1 cellular context compared by ENCODE assay signal in genomic region chr11:119121008-119121810, GRCh38.
TF ChIP-seq lines count a peak whose summit lies in the region.

Gene HINFP (plus strand): TSS chr11:119121580. CDS start chr11:119126945, 5,365 bp downstream.

TF ChIP-seq in HepG2, 621 proteins besides CTCF, POLR2A, EP300 and RAD21 (continued from another document and continues in another):
- TF ChIP-seq MAX (IDR thresholded peaks at IDR 0.05) (peak; percentile 99), CEBPG (CRISPR knock-in tag; IDR thresholded peaks at IDR 0.05) (peak; percentile 25; the same call in 1 of the 2 replicates), BATF2 (CRISPR knock-in tag; IDR thresholded peaks at IDR 0.05) (0 out of 2 replicates have a peak, but pooled peaks have one; percentile 47), E2F2 (CRISPR knock-in tag; IDR thresholded peaks at IDR 0.05; ENCODE audit: borderline replicate concordance) (no peak), FOXO1 (CRISPR knock-in tag; IDR thresholded peaks at IDR 0.05) (peak; percentile 34; the same call in 1 of the 2 replicates), ZNF580 (CRISPR knock-in tag; IDR thresholded peaks at IDR 0.05; ENCODE audit: borderline replicate concordance, low read depth) (peak; percentile 62; the same call in 1 of the 2 replicates), TFDP1 (CRISPR knock-in tag; IDR thresholded peaks at IDR 0.05; ENCODE audit: borderline replicate concordance) (peak; percentile 91; the same call in 1 of the 2 replicates), ATF1 (CRISPR knock-in tag; IDR thresholded peaks at IDR 0.05) (peak; percentile 40; the same call in 1 of the 2 replicates), DRAP1 (CRISPR knock-in tag; IDR thresholded peaks at IDR 0.05) (peak; percentile 80), ZNF343 (CRISPR knock-in tag; IDR thresholded peaks at IDR 0.05) (peak; percentile 64; the same call in 1 of the 2 replicates), KLF15 (CRISPR knock-in tag; IDR thresholded peaks at IDR 0.05; ENCODE audit: borderline replicate concordance) (no peak; the same call in 1 of the 2 replicates), TFDP2 (CRISPR knock-in tag; IDR thresholded peaks at IDR 0.05) (peak; percentile 82), ZNF576 (CRISPR knock-in tag; IDR thresholded peaks at IDR 0.05) (no peak), ZNF777 (CRISPR knock-in tag; IDR thresholded peaks at IDR 0.05) (peak; percentile 73; the same call in 1 of the 2 replicates), TAF1 (CRISPR knock-in tag; IDR thresholded peaks at IDR 0.05) (peak; percentile 69), ZNF883 (CRISPR knock-in tag; IDR thresholded peaks at IDR 0.05; ENCODE audit: not compliant biosample characterization) (peak; percentile 36), ZNF614 (CRISPR knock-in tag; IDR thresholded peaks at IDR 0.05; ENCODE audit: borderline replicate concordance) (peak; percentile 48; the same call in 1 of the 2 replicates), SP4 (CRISPR knock-in tag; IDR thresholded peaks at IDR 0.05) (peak; percentile 94), PAWR (CRISPR knock-in tag; IDR thresholded peaks at IDR 0.05; ENCODE audit: borderline replicate concordance) (no peak), ZNF234 (CRISPR knock-in tag; conservative IDR thresholded peaks at IDR 0.05) (no peak), KLF11 (CRISPR knock-in tag; IDR thresholded peaks at IDR 0.05) (peak; percentile 60; the same call in 1 of the 2 replicates), ZFP36L1 (CRISPR knock-in tag; IDR thresholded peaks at IDR 0.05) (no peak), ZFY (CRISPR knock-in tag; IDR thresholded peaks at IDR 0.05) (peak; percentile 86), EEA1 (CRISPR knock-in tag; IDR thresholded peaks at IDR 0.05; ENCODE audit: borderline replicate concordance) (peak; percentile 72; the same call in 1 of the 2 replicates), THYN1 (CRISPR knock-in tag; IDR thresholded peaks at IDR 0.05; ENCODE audit: borderline replicate concordance, low read depth) (peak; percentile 79; the same call in 1 of the 2 replicates), ZNF780A (CRISPR knock-in tag; IDR thresholded peaks at IDR 0.05) (no peak), ZSCAN9 (CRISPR knock-in tag; IDR thresholded peaks at IDR 0.05; ENCODE audit: borderline replicate concordance) (0 out of 2 replicates have a peak, but pooled peaks have one; percentile 26), RELA (CRISPR knock-in tag; IDR thresholded peaks at IDR 0.05) (no peak), EED (CRISPR knock-in tag; IDR thresholded peaks at IDR 0.05) (0 out of 2 replicates have a peak, but pooled peaks have one; percentile 78), PAXIP1 (CRISPR knock-in tag; conservative IDR thresholded peaks at IDR 0.05) (peak; percentile 30; the same call in 1 of the 2 replicates), CENPBD1 (CRISPR knock-in tag; IDR thresholded peaks at IDR 0.05; ENCODE audit: borderline replicate concordance, low read depth) (no peak; the same call in 1 of the 2 replicates), XRCC5 (optimal IDR thresholded peaks at IDR 0.05; ENCODE audit: low read length) (peak; percentile 14), FOXK2 (IDR thresholded peaks at IDR 0.05) (peak; percentile 69; the same call in 1 of the 2 replicates), NFYC (CRISPR knock-in tag; IDR thresholded peaks at IDR 0.05) (peak; percentile 95), U2AF2 (IDR thresholded peaks at IDR 0.05; ENCODE audit: low read depth, low read length) (peak; percentile 65; the same call in 1 of the 2 replicates), RFX3 (CRISPR knock-in tag; IDR thresholded peaks at IDR 0.05) (peak; percentile 50; the same call in 1 of the 2 replicates), HBP1 (CRISPR knock-in tag; IDR thresholded peaks at IDR 0.05; ENCODE audit: low read depth) (peak; percentile 33; the same call in 1 of the 2 replicates), ZBTB2 (CRISPR knock-in tag; IDR thresholded peaks at IDR 0.05; ENCODE audit: low read depth) (no peak), SRF (IDR thresholded peaks at IDR 0.05; ENCODE audit: low read depth, low read length) (no peak), RXRB (CRISPR knock-in tag; IDR thresholded peaks at IDR 0.05; ENCODE audit: borderline replicate concordance) (peak; percentile 36), NONO (IDR thresholded peaks at IDR 0.05) (no peak), NONO (CRISPR knock-in tag; conservative IDR thresholded peaks at IDR 0.05) (peak; percentile 51; the same call in 1 of the 2 replicates), HES4 (CRISPR knock-in tag; IDR thresholded peaks at IDR 0.05; ENCODE audit: borderline replicate concordance) (peak; percentile 68; the same call in 1 of the 2 replicates), CBX1 (IDR thresholded peaks at IDR 0.05; ENCODE audit: low read depth) (peak; percentile 51), MXD3 (CRISPR knock-in tag; IDR thresholded peaks at IDR 0.05) (peak; percentile 87; the same call in 1 of the 2 replicates), BRD4 (CRISPR knock-in tag; IDR thresholded peaks at IDR 0.05) (0 out of 2 replicates have a peak, but pooled peaks have one; percentile 31), ZSCAN12 (CRISPR knock-in tag; IDR thresholded peaks at IDR 0.05) (peak; percentile 53; the same call in 1 of the 2 replicates), MLX (CRISPR knock-in tag; IDR thresholded peaks at IDR 0.05) (0 out of 2 replicates have a peak, but pooled peaks have one; percentile 50), SNAPC2 (CRISPR knock-in tag; IDR thresholded peaks at IDR 0.05) (peak; percentile 94), MEF2D (CRISPR knock-in tag; IDR thresholded peaks at IDR 0.05) (0 out of 2 replicates have a peak, but pooled peaks have one; percentile 17)
